Comparison of ENCODE assay signal across 22 cellular contexts in the genomic region with DNA sequence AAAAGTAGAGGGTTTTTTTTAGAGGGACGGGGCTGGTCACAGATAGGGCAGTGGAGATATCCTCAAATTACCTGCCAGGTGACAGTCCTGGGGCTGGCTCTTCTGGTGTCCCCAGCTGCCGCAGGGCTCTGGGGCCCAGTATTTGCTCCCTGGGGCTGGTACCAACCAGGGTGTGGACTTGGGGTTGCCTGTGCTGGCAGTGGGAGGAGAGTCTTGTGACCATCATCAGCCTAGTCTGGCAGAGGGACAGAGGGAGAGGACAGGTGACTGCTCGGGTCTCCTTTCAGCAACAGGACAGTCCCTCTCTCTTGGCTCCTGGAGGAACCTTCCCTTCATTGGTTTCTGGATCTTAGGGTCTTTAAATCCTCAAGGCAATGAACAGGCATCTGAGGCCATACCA.
"Had no signal": no experiment of that assay in that cellular context is flagged by ENCODE, and none has a peak within 500 bp of the region (broad histone marks: within the 10 kb centered on the region; RNA-seq: fewer than 3 reads in every experiment).

No MANE protein-coding gene starts in this region.

- H3K4me3 ChIP-seq: body of pancreas, cardiac muscle cell, esophagus muscularis mucosa, heart left ventricle, spleen, upper lobe of right lung had no signal

- DNase-seq: activated CD4-positive, alpha-beta T cell treated with anti-CD3 and anti-CD28 coated beads for 4 hours; activated CD4-positive, alpha-beta T cell treated with anti-CD3 and anti-CD28 coated beads, Interleukin-2, amount 50 U/mL, for 4 hours; activated CD4-positive, CD25-positive, alpha-beta regulatory T cell; activated naive CD4-positive, alpha-beta T cell; activated T-cell treated with anti-CD3 and anti-CD28 coated beads for 4 hours; activated T-cell treated with anti-CD3 and anti-CD28 coated beads, Interleukin-2, amount 50 U/mL, for 72 hours; aorta; body of pancreas; foreskin keratinocyte; heart left ventricle; hypothalamus; immature natural killer cell; midbrain; naive thymus-derived CD8-positive, alpha-beta T cell; right cardiac atrium; spleen; stimulated activated CD4-positive, alpha-beta T cell treated with anti-CD3 and anti-CD28 coated beads, Interleukin-2, amount 100 ng/mL, for 48 hours; stimulated activated naive CD8-positive, alpha-beta T cell treated with anti-CD3 and anti-CD28 coated beads, Interleukin-15, Interleukin-2, amounts not matched to agents 100 U/mL and 50 U/mL, for 24 hours; T-helper 1 cell; upper lobe of right lung had no signal

- ATAC-seq: activated T-cell treated with anti-CD3 and anti-CD28 coated beads, Interleukin-2, amount 50 U/mL, for 72 hours; body of pancreas; foreskin keratinocyte; naive thymus-derived CD8-positive, alpha-beta T cell; right cardiac atrium; stimulated activated naive CD8-positive, alpha-beta T cell treated with anti-CD3 and anti-CD28 coated beads, Interleukin-15, Interleukin-2, amounts not matched to agents 100 U/mL and 50 U/mL, for 24 hours; upper lobe of right lung had no signal

- H3K27ac ChIP-seq: body of pancreas, cardiac muscle cell, esophagus muscularis mucosa, foreskin keratinocyte, heart left ventricle, spleen, upper lobe of right lung had no signal

- H3K4me1 ChIP-seq: body of pancreas, foreskin keratinocyte had no signal

- H3K27me3 ChIP-seq: body of pancreas, cardiac muscle cell, upper lobe of right lung had no signal

- H3K9me3 ChIP-seq: body of pancreas, esophagus muscularis mucosa, upper lobe of right lung had no signal

- H3K36me3 ChIP-seq: cardiac muscle cell, upper lobe of right lung had no signal
